21 cellular contexts compared by ENCODE assay signal in the genomic region with DNA sequence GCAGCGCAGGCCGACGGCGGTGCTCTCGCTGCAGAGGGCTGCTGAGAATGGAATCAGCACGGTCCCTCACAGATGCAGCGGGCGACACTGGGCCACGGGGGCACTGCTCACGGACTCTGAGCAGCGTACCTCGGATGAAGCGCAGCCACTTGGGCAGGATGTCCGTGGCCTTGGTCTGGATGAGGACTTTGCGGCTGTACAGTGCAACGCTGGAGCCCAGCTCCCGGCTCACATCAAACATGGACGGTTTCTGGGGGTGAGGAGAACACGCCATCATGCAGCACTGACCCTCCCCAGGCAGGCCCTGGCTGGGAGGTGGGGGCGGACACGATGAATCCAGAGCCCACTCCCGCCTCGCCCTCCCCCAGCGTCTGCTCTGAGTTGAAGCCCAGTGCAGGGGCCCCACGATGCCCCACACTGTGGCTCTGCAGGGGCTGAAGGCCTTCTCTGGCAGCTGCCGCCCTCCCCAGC. TPM values are rescaled to one million over a fixed set of nuclear protein-coding genes. Genes with fewer than 3 reads are reported as not detected.
DNase-seq lines count a peak whose midpoint lies in the region; ATAC-seq, FAIRE-seq and TF ChIP-seq lines count a peak whose summit lies in the region.
"Had no signal": no experiment of that assay in that cellular context is flagged by ENCODE, and none has a peak within 500 bp of the region (broad histone marks: within the 10 kb centered on the region; RNA-seq: fewer than 3 reads in every experiment).

No MANE protein-coding gene starts in this region.

- intact Hi-C loops in Right ventricle myocardium inferior (cut with DNase I) (no loop called here), IMR-90 (cut with micrococcal nuclease) (no loop called here), kidney (cut with DNase I) (no loop called here)

- no peak overlapping the region for H2BK20ac ChIP-seq in IMR-90 (ENCODE audit: low read depth, low read length)
- H2BK20ac ChIP-seq in H9 (ENCODE audit: low read depth, low read length, poor library complexity, severe bottlenecking) = no peak overlapping the region

- H2AK9ac ChIP-seq in IMR-90 (replicated peaks; ENCODE audit: low read depth, low read length, poor library complexity) = peak overlapping the region; percentile 28

- H4K20me1 ChIP-seq in IMR-90 (ENCODE audit: insufficient read depth, low read length) = no peaks in the 10 kb centered on the region
- H4K20me1 ChIP-seq in H9 (ENCODE audit: control insufficient read depth, insufficient read depth, insufficient read length) = no peaks in the 10 kb centered on the region

- dilution Hi-C loops in IMR-90 (cut with HindIII; ENCODE audit: low sequenced_read_pairs, unreplicated experiment) = no loop called here

- H3K4me1 Mint-ChIP-seq in stimulated activated memory B cell treated with anti-CD40 and anti-IgM and Interleukin-4, amounts not matched to agents 10 μg/mL and 1 μg/mL and 100 μg/mL, for 72 hours = no peaks in the 10 kb centered on the region
- H3K4me1 Mint-ChIP-seq in H9 = no peaks in the 10 kb centered on the region

- H2AK5ac ChIP-seq in IMR-90 (ENCODE audit: low read depth, low read length) (no peak overlapping the region), H9 (ENCODE audit: insufficient read length, low read length) (no peak overlapping the region)

- H2AFZ ChIP-seq in IMR-90 (replicated peaks; ENCODE audit: low read length, poor library complexity) (no peak overlapping the region), H9 (ENCODE audit: low read length) (no peak overlapping the region)

- no peak overlapping the region for H3K27ac ChIP-seq in right atrium auricular region
- no peak overlapping the region for H3K27ac ChIP-seq in IMR-90 (ENCODE audit: insufficient read depth, low read length)
- no peak overlapping the region for H3K27ac ChIP-seq in kidney (ENCODE audit: low read depth in 2 of 2, low read length in 2 of 2)
- H3K27ac ChIP-seq in brain microvascular endothelial cell = no peak overlapping the region
- H3K27ac ChIP-seq in H9 (ENCODE audit: insufficient read length, low read depth, low read length) = no peak overlapping the region
- H3K27ac ChIP-seq: 22Rv1, A549, C4-2B, HL-60 had no signal

- FAIRE-seq in kidney (lab: Jason Lieb, UNC) = no peak
- FAIRE-seq: A549 had no signal

- H3K4me2 ChIP-seq in IMR-90 (ENCODE audit: low read depth, low read length) (no peak overlapping the region), H9 (ENCODE audit: insufficient read depth, insufficient read length, low read length) (no peak overlapping the region)
- H3K4me2 ChIP-seq: A549 had no signal

- no peaks in the 10 kb centered on the region for H3K9me3 ChIP-seq in right atrium auricular region
- H3K9me3 ChIP-seq in IMR-90 (ENCODE audit: control insufficient read depth, insufficient read depth, low read length) = peaks cover 8% of the 10 kb centered on the region
- H3K9me3 ChIP-seq in kidney (ENCODE audit: control insufficient read depth in 1 of 2, low read length in 2 of 2) = no peaks in the 10 kb centered on the region
- H3K9me3 ChIP-seq in H9 (ENCODE audit: control insufficient read depth, low read depth, low read length) = no peaks in the 10 kb centered on the region
- H3K9me3 ChIP-seq: Caco-2, HAP-1 had no signal

- ATAC-seq in Right ventricle myocardium inferior = no peak
- no peak for ATAC-seq in IMR-90 (ENCODE audit: low read depth)
- peak; percentile 45 for ATAC-seq in stimulated activated memory B cell treated with anti-CD40 and anti-IgM and Interleukin-4, amounts not matched to agents 10 μg/mL and 1 μg/mL and 100 μg/mL, for 72 hours
- ATAC-seq: A549 had no signal

- no peak overlapping the region for H3K23ac ChIP-seq in IMR-90 (ENCODE audit: low read depth, low read length)
- H3K23ac ChIP-seq in H9 (ENCODE audit: insufficient read length, low read depth, low read length) = no peak overlapping the region

- TF ChIP-seq CTCF in right atrium auricular region (IDR thresholded peaks at IDR 0.05) (no peak), IMR-90 (conservative IDR thresholded peaks at IDR 0.05; ENCODE audit: low read depth, low read length) (no peak), kidney (IDR thresholded peaks at IDR 0.05; ENCODE audit: borderline replicate concordance, extremely low read depth, insufficient read depth) (no peak), brain microvascular endothelial cell (IDR thresholded peaks at IDR 0.05; ENCODE audit: low read depth, low read length, missing control alignments) (no peak), H9 (conservative IDR thresholded peaks at IDR 0.05) (no peak)

- H4K5ac ChIP-seq in IMR-90 (ENCODE audit: low read depth, low read length) = no peak overlapping the region
- no peak overlapping the region for H4K5ac ChIP-seq in H9 (ENCODE audit: insufficient read length, low read depth, low read length)

- POLR2A ChIA-PET in IMR-90 (lab: Charles Lee; ENCODE audit: unreplicated experiment) = no interaction called here

- no peak overlapping the region for H4K8ac ChIP-seq in IMR-90 (ENCODE audit: low read depth in 2 of 2, low read length in 2 of 2)
- no peak overlapping the region for H4K8ac ChIP-seq in H9 (replicated peaks; ENCODE audit: insufficient read length, low read depth, low read length)

- 95% methylated on average over 16 of the region's 26 CpGs; no CpG with 5 or more reads in 1 of the 2 experiments for WGBS in IMR-90 (ENCODE audit: extremely low coverage in 2 of 2, insufficient read length in 1 of 2), 2 experiments
- WGBS in H9 (ENCODE audit: extremely low coverage, insufficient read length, low lambda C conversion rate) = no CpG with 5 or more reads among the region's 26 CpGs

- no peaks in the 10 kb centered on the region for H3K23me2 ChIP-seq in H9 (ENCODE audit: insufficient read length, low read depth, low read length, poor library complexity, severe bottlenecking)

- no peak overlapping the region for H3K4ac ChIP-seq in IMR-90 (ENCODE audit: low read depth, low read length)
- no peak overlapping the region for H3K4ac ChIP-seq in H9 (ENCODE audit: low read depth, low read length)

- H3K4me3 Mint-ChIP-seq in stimulated activated memory B cell treated with anti-CD40 and anti-IgM and Interleukin-4, amounts not matched to agents 10 μg/mL and 1 μg/mL and 100 μg/mL, for 72 hours = no peak overlapping the region
- no peak overlapping the region for H3K4me3 Mint-ChIP-seq in H9
- H3K4me3 Mint-ChIP-seq: CD4-positive, alpha-beta T cell; IgD-negative memory B cell had no signal

- H2BK120ac ChIP-seq in IMR-90 (ENCODE audit: low read depth, low read length) (no peak overlapping the region), H9 (ENCODE audit: low read depth, low read length, poor library complexity, severe bottlenecking) (no peak overlapping the region)

- no peaks in the 10 kb centered on the region for H3K9me1 ChIP-seq in IMR-90 (ENCODE audit: insufficient read depth, low read length)

- H4K91ac ChIP-seq in IMR-90 (ENCODE audit: insufficient read depth, low read depth, low read length) (no peak overlapping the region), H9 (ENCODE audit: insufficient read length, low read depth, low read length) (no peak overlapping the region)

- H3T11ph ChIP-seq in H9 (ENCODE audit: low read length) = no peak overlapping the region

- CTCF ChIA-PET in IMR-90 (lab: Yijun Ruan, JAX) = interaction anchor here (0.5 kb wide), 1 partner anchor 68 kb away, joined by 3 read pairs; no protein-coding TSS in a partner anchor

- no peak overlapping the region for H3K56ac ChIP-seq in IMR-90 (ENCODE audit: extremely low read depth, insufficient read depth, low read length)
- no peak overlapping the region for H3K56ac ChIP-seq in H9 (ENCODE audit: insufficient read length, low read depth, low read length)

- H3K27me3 ChIP-seq in right atrium auricular region = no peaks in the 10 kb centered on the region
- no peaks in the 10 kb centered on the region for H3K27me3 ChIP-seq in IMR-90 (ENCODE audit: control insufficient read depth, insufficient read depth, low read length)
- H3K27me3 ChIP-seq in brain microvascular endothelial cell (replicated peaks) = no peaks in the 10 kb centered on the region
- H3K27me3 ChIP-seq in H9 (ENCODE audit: insufficient read depth, low read length) = no peaks in the 10 kb centered on the region

- H3K79me2 ChIP-seq in H9 (ENCODE audit: insufficient read depth, low read length) = no peaks in the 10 kb centered on the region

- H3K79me1 ChIP-seq in IMR-90 (ENCODE audit: low read depth in 1 of 2, low read length in 2 of 2) (peaks cover 0 to 10% of the 10 kb centered on the region in 2 experiments; a peak in 2 of 4 replicates), H9 (ENCODE audit: insufficient read depth, low read depth, low read length, poor library complexity, severe bottlenecking) (no peaks in the 10 kb centered on the region)

- no peak for TF ChIP-seq RAD21 in IMR-90 (IDR thresholded peaks at IDR 0.05; ENCODE audit: low read length)

- H3K4me3 ChIP-seq in right atrium auricular region = no peak overlapping the region
- H3K4me3 ChIP-seq in IMR-90 (ENCODE audit: insufficient read depth, low read depth, low read length) = no peak overlapping the region
- H3K4me3 ChIP-seq in kidney (ENCODE audit: low read length in 2 of 2) = no peak overlapping the region
- no peak overlapping the region for H3K4me3 ChIP-seq in brain microvascular endothelial cell (ENCODE audit: low read depth, low read length)
- H3K4me3 ChIP-seq: A549, HAP-1 had no signal

- H3K4me1 ChIP-seq in right atrium auricular region (no peaks in the 10 kb centered on the region), IMR-90 (ENCODE audit: control insufficient read depth, insufficient read depth, low read length) (no peaks in the 10 kb centered on the region), kidney (ENCODE audit: control insufficient read depth in 1 of 2, insufficient read depth in 1 of 2, low read depth in 1 of 2, low read length in 2 of 2) (no peaks in the 10 kb centered on the region), H9 (ENCODE audit: insufficient read depth, low read length) (no peaks in the 10 kb centered on the region)
- H3K4me1 ChIP-seq: A549, Caco-2, HAP-1 had no signal

- H3K36me3 ChIP-seq in right atrium auricular region = peaks cover 60% of the 10 kb centered on the region
- peaks cover 46% of the 10 kb centered on the region for H3K36me3 ChIP-seq in IMR-90 (ENCODE audit: control insufficient read depth, insufficient read depth, low read length)
- peaks cover 18 to 39% of the 10 kb centered on the region in 2 donors for H3K36me3 ChIP-seq in kidney (ENCODE audit: control insufficient read depth in 1 of 2, insufficient read depth in 2 of 2, low read length in 2 of 2)
- peaks cover 40% of the 10 kb centered on the region for H3K36me3 ChIP-seq in brain microvascular endothelial cell (replicated peaks)

- H3K9ac ChIP-seq in IMR-90 (ENCODE audit: low read depth, low read length) = no peak overlapping the region
- H3K9ac ChIP-seq in kidney (ENCODE audit: low read length in 2 of 2) = no peak overlapping the region
- no peak overlapping the region for H3K9ac ChIP-seq in H9 (ENCODE audit: extremely low read depth, insufficient read length, low read length)

- no peaks in the 10 kb centered on the region for H3K27me3 Mint-ChIP-seq in stimulated activated memory B cell treated with anti-CD40 and anti-IgM and Interleukin-4, amounts not matched to agents 10 μg/mL and 1 μg/mL and 100 μg/mL, for 72 hours
- H3K27me3 Mint-ChIP-seq in H9 (ENCODE audit: low read depth) = no peaks in the 10 kb centered on the region; the same call in 1 of the 2 replicates
- H3K27me3 Mint-ChIP-seq: CD4-positive, alpha-beta T cell; IgD-negative memory B cell had no signal

- no peak for TF ChIP-seq POLR2A in IMR-90 (IDR thresholded peaks at IDR 0.05; ENCODE audit: low read depth, low read length)

- H2BK15ac ChIP-seq in IMR-90 (ENCODE audit: low read depth, low read length) (no peak overlapping the region), H9 (ENCODE audit: low read depth, low read length) (no peak overlapping the region)

- H3K36me3 Mint-ChIP-seq in stimulated activated memory B cell treated with anti-CD40 and anti-IgM and Interleukin-4, amounts not matched to agents 10 μg/mL and 1 μg/mL and 100 μg/mL, for 72 hours = peaks cover 65% of the 10 kb centered on the region
- peaks cover 50 to 85% (median 74%) of the 10 kb centered on the region in 3 experiments; a peak in 6 of 7 replicates for H3K36me3 Mint-ChIP-seq in H9 (ENCODE audit: insufficient read depth in 1 of 3, low read depth in 3 of 3)

- no peak overlapping the region for H2BK12ac ChIP-seq in H9 (ENCODE audit: insufficient read length, low read depth, low read length)

- DNase-seq in Right ventricle myocardium inferior (ENCODE audit: missing footprints) = peak; percentile 32
- no peak for DNase-seq in right atrium auricular region (ENCODE audit: low spot score)
- no peak for DNase-seq in IMR-90
- peak; percentile 62 for DNase-seq in kidney
- DNase-seq in brain microvascular endothelial cell = no peak
- no peak for DNase-seq in H9
- no peak for DNase-seq in UCSD-AML1 (lab: John Stamatoyannopoulos, UW; ENCODE audit: unreplicated experiment)
- DNase-seq: AML-193; Caco-2; CD4-positive, alpha-beta T cell; DMS153; DMS79; GDM1; GOT3 had no signal

- BruUV-seq in IMR-90 (replicated peaks; lab: Mats Ljungman, UMichigan) = no TSS peak

- H2BK5ac ChIP-seq in IMR-90 (ENCODE audit: low read depth, low read length, poor library complexity, severe bottlenecking) = no peak overlapping the region
- no peak overlapping the region for H2BK5ac ChIP-seq in H9 (ENCODE audit: insufficient read length, low read length)

- in situ Hi-C loops in IMR-90 (cut with MboI; ENCODE audit: low sequenced_read_pairs) = no loop called here
- in situ Hi-C loops in brain microvascular endothelial cell (cut with HindIII; ENCODE audit: low pct_ligation_motif_present, low sequenced_read_pairs) = no loop called here

- H3K18ac ChIP-seq in IMR-90 (ENCODE audit: low read depth, low read length) (no peak overlapping the region), H9 (ENCODE audit: insufficient read length, low read depth, low read length) (no peak overlapping the region)

- H3K9me3 Mint-ChIP-seq in stimulated activated memory B cell treated with anti-CD40 and anti-IgM and Interleukin-4, amounts not matched to agents 10 μg/mL and 1 μg/mL and 100 μg/mL, for 72 hours = no peaks in the 10 kb centered on the region
- H3K9me3 Mint-ChIP-seq in H9 = no peaks in the 10 kb centered on the region
- H3K9me3 Mint-ChIP-seq: CD4-positive, alpha-beta T cell; IgD-negative memory B cell had no signal

- no peak overlapping the region for H3K27ac Mint-ChIP-seq in stimulated activated memory B cell treated with anti-CD40 and anti-IgM and Interleukin-4, amounts not matched to agents 10 μg/mL and 1 μg/mL and 100 μg/mL, for 72 hours
- H3K27ac Mint-ChIP-seq in H9 = no peak overlapping the region
- H3K27ac Mint-ChIP-seq: CD4-positive, alpha-beta T cell; IgD-negative memory B cell had no signal

- H3K14ac ChIP-seq in IMR-90 (replicated peaks; ENCODE audit: low read depth, low read length) = no peak overlapping the region
- no peak overlapping the region for H3K14ac ChIP-seq in H9 (ENCODE audit: insufficient read depth, low read length)

RNA-seq across cellular contexts. Expression of gene DNASE1, which starts 18.1 kb away (rescaled TPM):
- total RNA-seq in Right ventricle myocardium inferior = 7.5 TPM
- total RNA-seq in right atrium auricular region = 1 to 10 TPM; 2.7 to 6.7 TPM
- 5.4 and 6.1 TPM in 2 replicates for total RNA-seq in IMR-90 (2012; rRNA removed)
- polyA plus RNA-seq in IMR-90 (2012; rRNA removed) = 12.9 and 15.9 TPM in 2 replicates
- 3.6 and 9.3 TPM in 2 replicates for polyA plus RNA-seq in IMR-90 (2012; cell fraction: cytosol; rRNA removed)
- polyA plus RNA-seq in IMR-90 (2012; cell fraction: nucleus; rRNA removed; ENCODE audit: low replicate concordance) = 35.4 and 59.0 TPM in 2 replicates
- 16.1 TPM for total RNA-seq in kidney
- polyA plus RNA-seq in kidney (ENCODE audit: insufficient read depth, low read depth, low replicate concordance) = 116 TPM
- 10.1 and 10.6 TPM in 2 replicates for total RNA-seq in H9 (2021)

RNA-seq across cellular contexts. Expression of gene TRAP1, which starts 44.7 kb away (rescaled TPM):
- 134 TPM for total RNA-seq in Right ventricle myocardium inferior
- 10 to 100 TPM; 67.7 to 86.0 TPM for total RNA-seq in right atrium auricular region
- 137 and 145 TPM in 2 replicates for total RNA-seq in IMR-90 (2012; rRNA removed)
- polyA plus RNA-seq in IMR-90 (2012; rRNA removed) = 139 and 172 TPM in 2 replicates
- 90.5 and 90.6 TPM in 2 replicates for polyA plus RNA-seq in IMR-90 (2012; cell fraction: cytosol; rRNA removed)
- 225 and 239 TPM in 2 replicates for polyA plus RNA-seq in IMR-90 (2012; cell fraction: nucleus; rRNA removed; ENCODE audit: low replicate concordance)
- 86.3 TPM for total RNA-seq in kidney
- 88.8 TPM for polyA plus RNA-seq in kidney (ENCODE audit: insufficient read depth, low read depth, low replicate concordance)
- 211 and 242 TPM in 2 replicates for total RNA-seq in H9 (2021)

Comparison
In these comparisons a context has a peak if more than half of its experiments do, and no peak if none do; other contexts are left out.
1. DNase-seq: peak in Right ventricle myocardium inferior (single experiment) and kidney (single experiment); none in right atrium auricular region (single experiment), IMR-90 (single experiment), brain microvascular endothelial cell (single experiment), H9 (single experiment) and UCSD-AML1 (single experiment).